In the genomic region with DNA sequence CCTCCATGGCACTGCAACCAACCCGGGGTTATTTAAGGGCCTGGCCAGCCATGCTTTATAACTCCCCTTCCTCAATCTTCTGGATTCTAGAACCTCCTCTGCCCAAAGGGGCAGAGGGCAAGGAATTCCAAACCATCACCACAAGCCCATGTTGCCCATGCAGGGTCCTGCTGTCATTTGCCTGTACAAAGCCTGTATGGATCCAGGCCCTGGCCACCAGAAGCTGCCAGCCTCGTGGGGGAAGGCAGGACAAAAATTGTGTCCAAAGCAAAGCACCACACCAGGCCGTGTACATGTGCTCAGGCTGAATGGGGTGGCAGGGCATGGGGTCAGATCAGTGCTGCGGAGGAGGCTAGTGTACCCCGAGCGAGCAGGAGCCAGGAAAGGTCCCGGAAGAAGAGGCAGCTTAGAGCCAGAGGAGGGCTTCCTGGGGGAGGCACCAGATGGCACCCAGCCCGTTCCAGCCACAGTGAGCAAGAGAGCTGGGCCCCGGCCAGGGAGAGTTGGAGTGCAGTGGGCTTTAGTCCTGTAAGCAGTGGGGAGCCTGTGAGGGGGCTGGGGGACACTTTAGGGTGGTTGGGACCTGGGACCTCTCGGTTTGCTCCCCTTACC, we compare ENCODE assay signal across 11 cellular contexts. TPM values are rescaled to one million over a fixed set of nuclear protein-coding genes. Genes with fewer than 3 reads are reported as not detected.
DNase-seq lines count a peak whose midpoint lies in the region; ATAC-seq, FAIRE-seq and TF ChIP-seq lines count a peak whose summit lies in the region.
"Had no signal": no experiment of that assay in that cellular context is flagged by ENCODE, and none has a peak within 500 bp of the region (broad histone marks: within the 10 kb centered on the region; RNA-seq: fewer than 3 reads in every experiment).

No MANE protein-coding gene starts in this region.

- H3K27ac ChIP-seq in 22Rv1: peak overlapping the region; percentile 54
- H3K27ac ChIP-seq in RWPE2 (ENCODE audit: poor library complexity, severe bottlenecking): peak overlapping the region; percentile 43
- peak overlapping the region; percentile 16 to 86 (median 81) for H3K27ac ChIP-seq in esophagus squamous epithelium
- peak overlapping the region; percentile 80 for H3K27ac ChIP-seq in psoas muscle

- no peak for TF ChIP-seq POLR2A in esophagus squamous epithelium (IDR thresholded peaks at IDR 0.05)

- no peak for FAIRE-seq in urothelium cell line (lab: Jason Lieb, UNC)
- FAIRE-seq: GM12891, GM19239 had no signal

- H3K36me3 ChIP-seq in RWPE2 (ENCODE audit: low read depth) (peaks cover 100% of the 10 kb centered on the region), esophagus squamous epithelium (peaks cover 58 to 100% (median 72%) of the 10 kb centered on the region in 3 donors), psoas muscle (ENCODE audit: insufficient read depth in 1 of 2, low read depth in 1 of 2) (peaks cover 5 to 84% of the 10 kb centered on the region in 2 donors)

- ATAC-seq in RWPE2 (ENCODE audit: low read depth) (no peak), psoas muscle (no peak), GM18517 (IDR thresholded peaks at IDR 0.05; ENCODE audit: unreplicated experiment) (no peak), HG02973 (IDR thresholded peaks at IDR 0.05; ENCODE audit: unreplicated experiment) (no peak)

- H3K9me3 ChIP-seq in RWPE2 (ENCODE audit: severe bottlenecking) (no peaks in the 10 kb centered on the region), esophagus squamous epithelium (no peaks in the 10 kb centered on the region), psoas muscle (no peaks in the 10 kb centered on the region)

- TF ChIP-seq CTCF in 22Rv1 (IDR thresholded peaks at IDR 0.05) (no peak), RWPE2 (IDR thresholded peaks at IDR 0.05; ENCODE audit: poor library complexity, severe bottlenecking) (no peak), esophagus squamous epithelium (IDR thresholded peaks at IDR 0.05) (no peak), psoas muscle (IDR thresholded peaks at IDR 0.05) (no peak)

- no peak overlapping the region for H3K4me3 ChIP-seq in RWPE2 (ENCODE audit: severe bottlenecking)
- H3K4me3 ChIP-seq in esophagus squamous epithelium: no peak overlapping the region
- H3K4me3 ChIP-seq in psoas muscle: no peak overlapping the region

- H3K4me1 ChIP-seq in RWPE2 (ENCODE audit: insufficient read depth, poor library complexity, severe bottlenecking): no peaks in the 10 kb centered on the region
- peaks cover 33 to 93% (median 67%) of the 10 kb centered on the region in 3 donors for H3K4me1 ChIP-seq in esophagus squamous epithelium
- peaks cover 71% of the 10 kb centered on the region for H3K4me1 ChIP-seq in psoas muscle

- WGBS in esophagus squamous epithelium, 2 donors: 51 to 78% methylated on average over 8 of the region's 10 CpGs
- 70 to 77% (median 74%) methylated on average over 10 of the region's 10 CpGs for WGBS in psoas muscle, 3 donors

- intact Hi-C loops in esophagus squamous epithelium (cut with DNase I): loop anchor here (10.0 kb wide), 1 partner anchor 64 kb away; the partner anchor contains the start of gene ACTN4
- intact Hi-C loops in psoas muscle (cut with DNase I): no loop called here

- no peaks in the 10 kb centered on the region for H3K27me3 ChIP-seq in RWPE2 (ENCODE audit: insufficient read depth, poor library complexity, severe bottlenecking)
- no peaks in the 10 kb centered on the region for H3K27me3 ChIP-seq in esophagus squamous epithelium
- no peaks in the 10 kb centered on the region for H3K27me3 ChIP-seq in psoas muscle (ENCODE audit: insufficient read depth in 3 of 3, low read length in 2 of 3)

- no peak for DNase-seq in RWPE2 (ENCODE audit: low spot score)
- DNase-seq in esophagus squamous epithelium (lab: John Stamatoyannopoulos, UW): no peak
- no peak for DNase-seq in psoas muscle
- no peak for DNase-seq in urothelium cell line (ENCODE audit: low spot score)
- DNase-seq in amniotic stem cell (lab: John Stamatoyannopoulos, UW): no peak
- DNase-seq: activated CD4-positive, alpha-beta T cell treated with anti-CD3 and anti-CD28 coated beads for 1 hour had no signal

RNA-seq across cellular contexts. Expression of gene CAPN12, which starts 35.8 kb away (rescaled TPM):
- total RNA-seq in esophagus squamous epithelium (1 to 10 TPM; 1.5 to 4.2 (median 1.8) TPM), psoas muscle (under 1 TPM; 0.32 to 0.64 (median 0.52) TPM)
- polyA plus RNA-seq in psoas muscle: under 1 TPM; 0.27 to 0.35 (median 0.34) TPM
